Comparison of ENCODE assay signal across 19 cellular contexts in genomic region chr6:170461556-170462365, GRCh38.
DNase-seq lines count a peak whose midpoint lies in the region; ATAC-seq and TF ChIP-seq lines count a peak whose summit lies in the region.
"Had no signal": no experiment of that assay in that cellular context is flagged by ENCODE, and none has a peak within 500 bp of the region (broad histone marks: within the 10 kb centered on the region; RNA-seq: fewer than 3 reads in every experiment).

No MANE protein-coding gene starts in this region.

- peak overlapping the region; percentile 79 for H3K27ac Mint-ChIP-seq in activated naive CD8-positive, alpha-beta T cell treated with anti-CD3 and anti-CD28 coated beads, Interleukin-2, amount 10 ng/mL, durations not matched to agents 7 days and 5 days
- H3K27ac Mint-ChIP-seq in activated naive CD8-positive, alpha-beta T cell treated with anti-CD3 and anti-CD28 coated beads for 36 hours = no peak overlapping the region
- peak overlapping the region; percentile 50 for H3K27ac Mint-ChIP-seq in central memory CD8-positive, alpha-beta T cell (ENCODE audit: low read depth)
- H3K27ac Mint-ChIP-seq: B cell had no signal

- peaks cover 39% of the 10 kb centered on the region for H3K4me1 Mint-ChIP-seq in activated naive CD8-positive, alpha-beta T cell treated with anti-CD3 and anti-CD28 coated beads, Interleukin-2, amount 10 ng/mL, durations not matched to agents 7 days and 5 days
- H3K4me1 Mint-ChIP-seq in activated naive CD8-positive, alpha-beta T cell treated with anti-CD3 and anti-CD28 coated beads for 36 hours = peaks cover 32% of the 10 kb centered on the region
- peaks cover 45% of the 10 kb centered on the region for H3K4me1 Mint-ChIP-seq in central memory CD8-positive, alpha-beta T cell

- TF ChIP-seq EP300 in esophagus muscularis mucosa (IDR thresholded peaks at IDR 0.05) = no peak

- peak overlapping the region; percentile 32 for H3K4me3 Mint-ChIP-seq in activated naive CD8-positive, alpha-beta T cell treated with anti-CD3 and anti-CD28 coated beads, Interleukin-2, amount 10 ng/mL, durations not matched to agents 7 days and 5 days
- H3K4me3 Mint-ChIP-seq in activated naive CD8-positive, alpha-beta T cell treated with anti-CD3 and anti-CD28 coated beads for 36 hours = no peak overlapping the region
- peak overlapping the region; percentile 42 for H3K4me3 Mint-ChIP-seq in central memory CD8-positive, alpha-beta T cell
- H3K4me3 Mint-ChIP-seq: B cell had no signal

- ATAC-seq in activated naive CD8-positive, alpha-beta T cell treated with anti-CD3 and anti-CD28 coated beads, Interleukin-2, amount 10 ng/mL, durations not matched to agents 7 days and 5 days (ENCODE audit: low read depth) = no peak
- no peak for ATAC-seq in central memory CD8-positive, alpha-beta T cell (replicated peaks; ENCODE audit: extremely low read depth, poor library complexity, severe bottlenecking)
- ATAC-seq: GM12878 had no signal

- intact Hi-C loops in spleen (cut with DNase I; ENCODE audit: low total_unique reads) (no loop called here), esophagus muscularis mucosa (cut with DNase I) (no loop called here)

- H3K36me3 ChIP-seq in spleen (no peaks in the 10 kb centered on the region), esophagus muscularis mucosa (no peaks in the 10 kb centered on the region)
- H3K36me3 ChIP-seq: MG63, SJCRH30 had no signal

- peak overlapping the region in 2 of 8 donors; percentile 21 to 22 for H3K27ac ChIP-seq in spleen
- H3K27ac ChIP-seq in esophagus muscularis mucosa (replicated peaks in 1 of 4) = no peak overlapping the region
- H3K27ac ChIP-seq: SJCRH30 had no signal

- H3K27me3 ChIP-seq in spleen (replicated peaks in 1 of 7) (peaks cover 0 to 26% (median 0%) of the 10 kb centered on the region in 7 donors), esophagus muscularis mucosa (peaks cover 0 to 8% (median 0%) of the 10 kb centered on the region in 4 donors)
- H3K27me3 ChIP-seq: MG63 had no signal

- POLR2A ChIA-PET in activated naive CD8-positive, alpha-beta T cell treated with anti-CD3 and anti-CD28 coated beads, Interleukin-2, amount 10 ng/mL, durations not matched to agents 7 days and 5 days (lab: Charles Lee) = interaction anchor here (0.5 to 1.7 kb wide), 5 partner anchors 26 to 737 kb away, joined by 3 to 5 read pairs (median 3); partner anchors contain the start of gene PHF10

- 87 to 93% (median 90%) methylated on average over 19 to 23 of the region's 23 CpGs for WGBS in spleen, 5 donors
- WGBS in esophagus muscularis mucosa = 91% methylated on average over 19 of the region's 23 CpGs

- H3K9me3 Mint-ChIP-seq in activated naive CD8-positive, alpha-beta T cell treated with anti-CD3 and anti-CD28 coated beads, Interleukin-2, amount 10 ng/mL, durations not matched to agents 7 days and 5 days = peaks cover 2% of the 10 kb centered on the region
- peaks cover 3% of the 10 kb centered on the region for H3K9me3 Mint-ChIP-seq in activated naive CD8-positive, alpha-beta T cell treated with anti-CD3 and anti-CD28 coated beads for 36 hours
- no peaks in the 10 kb centered on the region for H3K9me3 Mint-ChIP-seq in central memory CD8-positive, alpha-beta T cell

- H3K9me3 ChIP-seq in spleen = peaks cover 0 to 5% (median 0%) of the 10 kb centered on the region in 8 donors
- H3K9me3 ChIP-seq in esophagus muscularis mucosa = no peaks in the 10 kb centered on the region
- H3K9me3 ChIP-seq: MG63, SJCRH30 had no signal

- no peaks in the 10 kb centered on the region for H3K36me3 Mint-ChIP-seq in activated naive CD8-positive, alpha-beta T cell treated with anti-CD3 and anti-CD28 coated beads, Interleukin-2, amount 10 ng/mL, durations not matched to agents 7 days and 5 days
- H3K36me3 Mint-ChIP-seq in activated naive CD8-positive, alpha-beta T cell treated with anti-CD3 and anti-CD28 coated beads for 36 hours = no peaks in the 10 kb centered on the region
- peaks cover 2% of the 10 kb centered on the region for H3K36me3 Mint-ChIP-seq in central memory CD8-positive, alpha-beta T cell (ENCODE audit: insufficient read depth)

- TF ChIP-seq POLR2A in spleen (IDR thresholded peaks at IDR 0.05) (no peak), esophagus muscularis mucosa (IDR thresholded peaks at IDR 0.05; ENCODE audit: low read depth) (no peak)

- H3K4me1 ChIP-seq in spleen = peaks cover 7 to 15% (median 14%) of the 10 kb centered on the region in 6 donors
- H3K4me1 ChIP-seq in esophagus muscularis mucosa = peaks cover 0 to 12% (median 6%) of the 10 kb centered on the region in 4 donors

- no peak overlapping the region for H3K4me3 ChIP-seq in spleen
- H3K4me3 ChIP-seq in esophagus muscularis mucosa = no peak overlapping the region
- H3K4me3 ChIP-seq: GM12878, MG63, SJCRH30 had no signal

- no peaks in the 10 kb centered on the region for H3K27me3 Mint-ChIP-seq in activated naive CD8-positive, alpha-beta T cell treated with anti-CD3 and anti-CD28 coated beads, Interleukin-2, amount 10 ng/mL, durations not matched to agents 7 days and 5 days
- H3K27me3 Mint-ChIP-seq in activated naive CD8-positive, alpha-beta T cell treated with anti-CD3 and anti-CD28 coated beads for 36 hours = peaks cover 6% of the 10 kb centered on the region
- no peaks in the 10 kb centered on the region for H3K27me3 Mint-ChIP-seq in central memory CD8-positive, alpha-beta T cell

- TF ChIP-seq CTCF in spleen (IDR thresholded peaks at IDR 0.05 in 8 of 11, conservative IDR thresholded peaks at IDR 0.05 in 3 of 11) = no peak
- no peak for TF ChIP-seq CTCF in esophagus muscularis mucosa (IDR thresholded peaks at IDR 0.05)

- DNase-seq in activated naive CD8-positive, alpha-beta T cell treated with anti-CD3 and anti-CD28 coated beads, Interleukin-2, amount 10 ng/mL, durations not matched to agents 7 days and 5 days = no peak
- DNase-seq in activated naive CD8-positive, alpha-beta T cell treated with anti-CD3 and anti-CD28 coated beads for 36 hours = no peak
- DNase-seq in central memory CD8-positive, alpha-beta T cell (ENCODE audit: low spot score in 2 of 2) = no peak
- DNase-seq in myocyte (ENCODE audit: low read depth) (peak; percentile 77), spleen (peak; percentile 70), esophagus muscularis mucosa (ENCODE audit: extremely low spot score) (no peak)
- DNase-seq in effector CD8-positive, alpha-beta T cell (lab: John Stamatoyannopoulos, UW) = no peak
- DNase-seq in activated CD4-positive, alpha-beta T cell treated with anti-CD3 and anti-CD28 coated beads, Interleukin-2, amount 50 U/mL, for 48 hours = no peak
- DNase-seq: DND-41, GOT3, Kasumi-1, MG63, NCI-H1694 treated with DMSO at 0.1 percent for 48 hours, NCI-H2081 treated with DMSO at 0.1 percent for 48 hours, NCI-H446, OCI-M1 had no signal

Comparison
In these comparisons a context has a peak if more than half of its experiments do, and no peak if none do; other contexts are left out.
1. DNase-seq: peak in myocyte (single experiment) and spleen (single experiment); none in activated naive CD8-positive, alpha-beta T cell treated with anti-CD3 and anti-CD28 coated beads, Interleukin-2, amount 10 ng/mL, durations not matched to agents 7 days and 5 days (single experiment), activated naive CD8-positive, alpha-beta T cell treated with anti-CD3 and anti-CD28 coated beads for 36 hours (single experiment), central memory CD8-positive, alpha-beta T cell (0 of 2), effector CD8-positive, alpha-beta T cell (single experiment), activated CD4-positive, alpha-beta T cell treated with anti-CD3 and anti-CD28 coated beads, Interleukin-2, amount 50 U/mL, for 48 hours (0 of 2) and esophagus muscularis mucosa (single experiment).